Comparison of ENCODE assay signal across 6 cellular contexts in the genomic region with DNA sequence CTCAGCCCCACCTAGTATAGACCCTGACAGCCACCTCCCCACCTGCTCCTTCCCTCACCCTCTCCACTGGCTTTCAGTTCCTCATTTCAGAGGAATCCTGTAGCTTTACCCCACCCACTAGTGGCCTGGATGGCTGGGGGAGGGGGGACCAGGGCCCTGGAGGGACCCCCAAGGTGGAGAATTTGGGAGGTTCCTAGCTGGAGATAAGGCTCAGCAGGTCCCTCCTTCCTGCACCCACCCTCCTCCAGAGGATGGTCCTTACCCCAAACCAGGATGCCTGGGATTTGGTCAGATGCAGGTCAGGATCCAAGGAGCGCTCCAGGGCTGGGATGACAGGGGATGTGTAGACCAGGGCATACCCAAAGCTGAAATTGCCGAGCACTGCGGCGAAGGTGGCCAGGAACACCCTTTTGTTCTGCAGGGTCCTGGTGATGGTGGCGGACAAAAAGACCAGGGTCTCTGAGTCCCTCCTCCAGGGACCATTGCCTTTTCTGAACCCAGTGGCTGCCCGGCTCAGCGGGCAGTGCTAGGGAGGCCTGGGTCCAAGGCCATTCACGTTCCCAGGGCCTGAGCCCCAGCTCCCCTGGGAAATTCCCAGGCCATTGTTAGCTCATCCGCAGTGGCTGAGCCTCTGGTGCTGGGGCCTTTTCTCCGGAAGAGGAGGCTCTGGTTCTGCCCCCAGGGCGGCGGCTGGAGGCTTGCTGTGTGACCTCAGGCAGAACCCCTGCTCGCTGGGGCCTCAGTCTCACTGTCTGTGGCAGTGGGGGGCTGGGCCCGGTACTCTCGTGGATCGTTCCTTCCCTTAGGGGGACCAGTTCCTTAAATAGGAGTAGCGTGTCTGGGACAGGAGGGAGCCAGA. TPM values are rescaled to one million over a fixed set of nuclear protein-coding genes. Genes with fewer than 3 reads are reported as not detected.
A peak's percentile ranks its signal among the peaks of the same experiment; 100 is the strongest.
DNase-seq lines count a peak whose midpoint lies in the region; TF ChIP-seq lines count a peak whose summit lies in the region.

No MANE protein-coding gene starts in this region.

- H3K79me2 ChIP-seq in osteoblast (ENCODE audit: insufficient read depth, low read length) = peaks cover 11% of the 10 kb centered on the region

- H3K4me1 Mint-ChIP-seq in dendritic cell treated with granulocyte-macrophage colony-stimulating factor and Interleukin-4, amounts not matched to agents 40 ng/mL and 50 ng/mL, for 4 days (ENCODE audit: low read depth) = peaks cover 58% of the 10 kb centered on the region

- TF ChIP-seq EP300 in Ishikawa (IDR thresholded peaks at IDR 0.05; ENCODE audit: borderline replicate concordance) = peak; percentile 5; the same call in 1 of the 2 replicates

- no peak for TF ChIP-seq RAD21 in Ishikawa (IDR thresholded peaks at IDR 0.05; ENCODE audit: low read depth)

- peak overlapping the region; percentile 37 for H3K27ac ChIP-seq in osteoblast (ENCODE audit: low read depth, low read length)

- H2AFZ ChIP-seq in osteoblast (ENCODE audit: low read length) = peak overlapping the region; percentile 68

- peak overlapping the region; percentile 92 for H3K4me2 ChIP-seq in osteoblast (ENCODE audit: insufficient read depth, low read length)

- peaks cover 45% of the 10 kb centered on the region for H3K36me3 Mint-ChIP-seq in dendritic cell treated with granulocyte-macrophage colony-stimulating factor and Interleukin-4, amounts not matched to agents 40 ng/mL and 50 ng/mL, for 4 days (ENCODE audit: low read depth)

- H3K9me3 Mint-ChIP-seq in dendritic cell treated with granulocyte-macrophage colony-stimulating factor and Interleukin-4, amounts not matched to agents 40 ng/mL and 50 ng/mL, for 4 days = no peaks in the 10 kb centered on the region

- H4K20me1 ChIP-seq in osteoblast (ENCODE audit: insufficient read depth, low read length) = peaks cover 2% of the 10 kb centered on the region

- H3K9me3 ChIP-seq in osteoblast (ENCODE audit: low read depth, low read length) = no peaks in the 10 kb centered on the region

- H3K36me3 ChIP-seq in osteoblast (ENCODE audit: insufficient read depth, low read length) = peaks cover 5% of the 10 kb centered on the region

- peak overlapping the region; percentile 86 for H3K4me3 Mint-ChIP-seq in dendritic cell treated with granulocyte-macrophage colony-stimulating factor and Interleukin-4, amounts not matched to agents 40 ng/mL and 50 ng/mL, for 4 days

- DNase-seq in stimulated activated CD4-positive, alpha-beta T cell treated with anti-CD3 and anti-CD28 coated beads, Interleukin-15, amount 100 ng/mL, for 24 hours = peak; percentile 17
- DNase-seq in stimulated activated CD4-positive, alpha-beta T cell treated with anti-CD3 and anti-CD28 coated beads, Interleukin-12 subunit alpha, Interleukin-12 subunit beta, amount 100 ng/mL, for 4 hours = no peak
- peak; percentile 72 for DNase-seq in osteoblast (ENCODE audit: insufficient read length, low spot score, missing footprints)
- DNase-seq in inferior parietal cortex (ENCODE audit: extremely low spot score) = no peak

- TF ChIP-seq CTCF in osteoblast (IDR thresholded peaks at IDR 0.05; ENCODE audit: extremely low read depth, low read depth, low read length) = no peak

- intact Hi-C loops in dendritic cell treated with granulocyte-macrophage colony-stimulating factor and Interleukin-4, amounts not matched to agents 40 ng/mL and 50 ng/mL, for 4 days (cut with micrococcal nuclease) = loop anchor here (2.0 to 5.0 kb wide), 2 partner anchors 19 to 121 kb away; a partner anchor contains a TSS

- H3K27me3 Mint-ChIP-seq in dendritic cell treated with granulocyte-macrophage colony-stimulating factor and Interleukin-4, amounts not matched to agents 40 ng/mL and 50 ng/mL, for 4 days = peaks cover 32% of the 10 kb centered on the region

- H3K4me1 ChIP-seq in osteoblast (ENCODE audit: insufficient read depth, low read length) = peaks cover 13% of the 10 kb centered on the region

- peak overlapping the region; percentile 78 for H3K4me3 ChIP-seq in osteoblast (ENCODE audit: insufficient read depth, low read length)

- peak overlapping the region; percentile 79 for H3K27ac Mint-ChIP-seq in dendritic cell treated with granulocyte-macrophage colony-stimulating factor and Interleukin-4, amounts not matched to agents 40 ng/mL and 50 ng/mL, for 4 days

- H3K27me3 ChIP-seq in osteoblast (ENCODE audit: insufficient read depth, low read length) = no peaks in the 10 kb centered on the region

TF ChIP-seq in Ishikawa, 13 proteins besides CTCF, POLR2A, EP300 and RAD21:
- TF ChIP-seq, protein P1, sequence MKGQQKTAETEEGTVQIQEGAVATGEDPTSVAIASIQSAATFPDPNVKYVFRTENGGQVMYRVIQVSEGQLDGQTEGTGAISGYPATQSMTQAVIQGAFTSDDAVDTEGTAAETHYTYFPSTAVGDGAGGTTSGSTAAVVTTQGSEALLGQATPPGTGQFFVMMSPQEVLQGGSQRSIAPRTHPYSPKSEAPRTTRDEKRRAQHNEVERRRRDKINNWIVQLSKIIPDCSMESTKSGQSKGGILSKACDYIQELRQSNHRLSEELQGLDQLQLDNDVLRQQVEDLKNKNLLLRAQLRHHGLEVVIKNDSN (IDR thresholded peaks at IDR 0.05) = no peak
- TF ChIP-seq CEBPB (IDR thresholded peaks at IDR 0.05) (no peak), CREB1 (IDR thresholded peaks at IDR 0.05; ENCODE audit: low read depth) (no peak), NFIC (IDR thresholded peaks at IDR 0.05) (no peak), TEAD4 (IDR thresholded peaks at IDR 0.05) (no peak), FOXM1 (IDR thresholded peaks at IDR 0.05; ENCODE audit: borderline replicate concordance, low read depth) (no peak), EGR1 (IDR thresholded peaks at IDR 0.05) (no peak), TAF1 (IDR thresholded peaks at IDR 0.05; ENCODE audit: low read depth) (no peak), ZBTB7A (IDR thresholded peaks at IDR 0.05; ENCODE audit: low read depth) (no peak), TCF12 (IDR thresholded peaks at IDR 0.05; ENCODE audit: low read depth) (no peak), YY1 (IDR thresholded peaks at IDR 0.05; ENCODE audit: low read depth) (no peak)
- TF ChIP-seq, protein P2, sequence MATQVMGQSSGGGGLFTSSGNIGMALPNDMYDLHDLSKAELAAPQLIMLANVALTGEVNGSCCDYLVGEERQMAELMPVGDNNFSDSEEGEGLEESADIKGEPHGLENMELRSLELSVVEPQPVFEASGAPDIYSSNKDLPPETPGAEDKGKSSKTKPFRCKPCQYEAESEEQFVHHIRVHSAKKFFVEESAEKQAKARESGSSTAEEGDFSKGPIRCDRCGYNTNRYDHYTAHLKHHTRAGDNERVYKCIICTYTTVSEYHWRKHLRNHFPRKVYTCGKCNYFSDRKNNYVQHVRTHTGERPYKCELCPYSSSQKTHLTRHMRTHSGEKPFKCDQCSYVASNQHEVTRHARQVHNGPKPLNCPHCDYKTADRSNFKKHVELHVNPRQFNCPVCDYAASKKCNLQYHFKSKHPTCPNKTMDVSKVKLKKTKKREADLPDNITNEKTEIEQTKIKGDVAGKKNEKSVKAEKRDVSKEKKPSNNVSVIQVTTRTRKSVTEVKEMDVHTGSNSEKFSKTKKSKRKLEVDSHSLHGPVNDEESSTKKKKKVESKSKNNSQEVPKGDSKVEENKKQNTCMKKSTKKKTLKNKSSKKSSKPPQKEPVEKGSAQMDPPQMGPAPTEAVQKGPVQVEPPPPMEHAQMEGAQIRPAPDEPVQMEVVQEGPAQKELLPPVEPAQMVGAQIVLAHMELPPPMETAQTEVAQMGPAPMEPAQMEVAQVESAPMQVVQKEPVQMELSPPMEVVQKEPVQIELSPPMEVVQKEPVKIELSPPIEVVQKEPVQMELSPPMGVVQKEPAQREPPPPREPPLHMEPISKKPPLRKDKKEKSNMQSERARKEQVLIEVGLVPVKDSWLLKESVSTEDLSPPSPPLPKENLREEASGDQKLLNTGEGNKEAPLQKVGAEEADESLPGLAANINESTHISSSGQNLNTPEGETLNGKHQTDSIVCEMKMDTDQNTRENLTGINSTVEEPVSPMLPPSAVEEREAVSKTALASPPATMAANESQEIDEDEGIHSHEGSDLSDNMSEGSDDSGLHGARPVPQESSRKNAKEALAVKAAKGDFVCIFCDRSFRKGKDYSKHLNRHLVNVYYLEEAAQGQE (IDR thresholded peaks at IDR 0.05; ENCODE audit: low read depth) = no peak
- TF ChIP-seq, protein P3, sequence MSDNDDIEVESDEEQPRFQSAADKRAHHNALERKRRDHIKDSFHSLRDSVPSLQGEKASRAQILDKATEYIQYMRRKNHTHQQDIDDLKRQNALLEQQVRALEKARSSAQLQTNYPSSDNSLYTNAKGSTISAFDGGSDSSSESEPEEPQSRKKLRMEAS (IDR thresholded peaks at IDR 0.05) = no peak

RNA-seq across cellular contexts. Expression of a gene that starts 0.7 kb away (rescaled TPM):
- total RNA-seq in osteoblast = 25.3 TPM in 2 replicates

RNA-seq across cellular contexts. Expression of a gene that starts 18.4 kb away (rescaled TPM):
- total RNA-seq in osteoblast = 8.0 and 9.0 TPM in 2 replicates

RNA-seq across cellular contexts. Expression of a gene that starts 46.5 kb away (rescaled TPM):
- not detected in 2 replicates for total RNA-seq in osteoblast

RNA-seq across cellular contexts. Expression of a gene that starts 56.1 kb away (rescaled TPM):
- total RNA-seq in osteoblast = 1.2 and 1.4 TPM in 2 replicates

RNA-seq across cellular contexts. Expression of a gene that starts 56.3 kb away (rescaled TPM):
- total RNA-seq in osteoblast = under 0.01 and 0.29 TPM in 2 replicates

Comparison
In these comparisons a context has a peak if more than half of its experiments do, and no peak if none do; other contexts are left out.
1. DNase-seq: peak in stimulated activated CD4-positive, alpha-beta T cell treated with anti-CD3 and anti-CD28 coated beads, Interleukin-15, amount 100 ng/mL, for 24 hours (single experiment) and osteoblast (single experiment); none in stimulated activated CD4-positive, alpha-beta T cell treated with anti-CD3 and anti-CD28 coated beads, Interleukin-12 subunit alpha, Interleukin-12 subunit beta, amount 100 ng/mL, for 4 hours (single experiment) and inferior parietal cortex (single experiment).